Comparison of ENCODE assay signal across 12 cellular contexts in genomic region chr6:134537146-134537555, GRCh38.
DNase-seq lines count a peak whose midpoint lies in the region; ATAC-seq and TF ChIP-seq lines count a peak whose summit lies in the region.
"Had no signal": no experiment of that assay in that cellular context is flagged by ENCODE, and none has a peak within 500 bp of the region (broad histone marks: within the 10 kb centered on the region; RNA-seq: fewer than 3 reads in every experiment).

No MANE protein-coding gene starts in this region.

- no peaks in the 10 kb centered on the region for H3K36me3 Mint-ChIP-seq in T-helper 17 cell (ENCODE audit: low read depth)
- H3K36me3 Mint-ChIP-seq: memory B cell had no signal

- H3K36me3 ChIP-seq in SJSA1 = no peaks in the 10 kb centered on the region
- no peaks in the 10 kb centered on the region for H3K36me3 ChIP-seq in fibroblast of lung (ENCODE audit: control insufficient read depth, insufficient read depth, low read length)
- no peaks in the 10 kb centered on the region for H3K36me3 ChIP-seq in ovary

- TF ChIP-seq POLR2A in ovary (IDR thresholded peaks at IDR 0.05) = no peak

- intact Hi-C loops in ovary (cut with DNase I) = no loop called here

- 89 to 96% (median 95%) methylated on average over 2 of the region's 2 CpGs for WGBS in ovary, 3 donors

- H3K9ac ChIP-seq in fibroblast of lung (ENCODE audit: insufficient read depth, low read length) = no peak overlapping the region

- no peak overlapping the region for H2AFZ ChIP-seq in fibroblast of lung (ENCODE audit: low read length)

- no peaks in the 10 kb centered on the region for H3K79me2 ChIP-seq in fibroblast of lung (ENCODE audit: control insufficient read depth, insufficient read depth, low read length)

- no peaks in the 10 kb centered on the region for H4K20me1 ChIP-seq in fibroblast of lung (ENCODE audit: control insufficient read depth, extremely low read depth, insufficient read depth, low read length)

- DNase-seq in HCEC 1CT (peak; percentile 95), SJSA1 (ENCODE audit: low read depth in 1 of 2, low spot score in 2 of 2) (peak; percentile 77 to 82), fibroblast of lung (ENCODE audit: low read depth in 2 of 2) (peak; percentile 73 to 95), stromal cell of bone marrow (ENCODE audit: low read depth) (peak; percentile 80), T-helper 17 cell (no peak), ovary (no peak)
- DNase-seq: activated CD4-positive, alpha-beta T cell treated with anti-CD3 and anti-CD28 coated beads, Interleukin-2, amount 10 ng/mL, durations not matched to agents 24 days and 14 days; NCI-H2029 treated with DMSO at 0.1 percent for 48 hours; Right ventricle myocardium superior had no signal

- H3K27ac Mint-ChIP-seq in T-helper 17 cell = no peak overlapping the region
- H3K27ac Mint-ChIP-seq: activated CD4-positive, alpha-beta T cell treated with anti-CD3 and anti-CD28 coated beads, Interleukin-2, amount 10 ng/mL, durations not matched to agents 24 days and 14 days; activated naive CD8-positive, alpha-beta T cell; memory B cell had no signal

- no peak overlapping the region for H3K4me3 ChIP-seq in SJSA1
- no peak overlapping the region for H3K4me3 ChIP-seq in fibroblast of lung (replicated peaks in 1 of 4; ENCODE audit: control extremely low read depth in 1 of 4, insufficient read depth in 1 of 4, low read depth in 3 of 4, low read length in 4 of 4)
- H3K4me3 ChIP-seq in ovary = no peak overlapping the region

- TF ChIP-seq CTCF in fibroblast of lung (conservative IDR thresholded peaks at IDR 0.05 in 1 of 2, IDR thresholded peaks at IDR 0.05 in 1 of 2; ENCODE audit: low read depth in 1 of 2, low read length in 2 of 2) (no peak), ovary (IDR thresholded peaks at IDR 0.05) (no peak)

- no peak overlapping the region for H3K4me2 ChIP-seq in fibroblast of lung (ENCODE audit: extremely low read depth, insufficient read depth, low read length)

- H3K27ac ChIP-seq in SJSA1 (peak overlapping the region; percentile 46), fibroblast of lung (ENCODE audit: insufficient read depth, low read length) (no peak overlapping the region), ovary (no peak overlapping the region)

- H3K27me3 ChIP-seq in SJSA1 (replicated peaks) = no peaks in the 10 kb centered on the region
- H3K27me3 ChIP-seq in fibroblast of lung (ENCODE audit: control insufficient read depth, insufficient read depth, low read length) = no peaks in the 10 kb centered on the region
- H3K27me3 ChIP-seq in ovary = no peaks in the 10 kb centered on the region

- H3K4me1 ChIP-seq in SJSA1 (replicated peaks) (peaks cover 30% of the 10 kb centered on the region), fibroblast of lung (ENCODE audit: control insufficient read depth, extremely low read depth, insufficient read depth, low read length) (no peaks in the 10 kb centered on the region), ovary (ENCODE audit: insufficient read depth) (peaks cover 2% of the 10 kb centered on the region)

- ATAC-seq in HG03159 (IDR thresholded peaks at IDR 0.05; ENCODE audit: unreplicated experiment) (no peak), T-helper 17 cell (no peak)

- H3K9me3 ChIP-seq in SJSA1 (replicated peaks) = no peaks in the 10 kb centered on the region
- H3K9me3 ChIP-seq in fibroblast of lung (ENCODE audit: control insufficient read depth, insufficient read depth, low read depth, low read length) = no peaks in the 10 kb centered on the region
- H3K9me3 ChIP-seq in T-helper 17 cell (ENCODE audit: control insufficient read depth, low read length, poor library complexity, severe bottlenecking) = no peaks in the 10 kb centered on the region
- H3K9me3 ChIP-seq in ovary = no peaks in the 10 kb centered on the region

- no peaks in the 10 kb centered on the region for H3K27me3 Mint-ChIP-seq in T-helper 17 cell
- H3K27me3 Mint-ChIP-seq: activated naive CD8-positive, alpha-beta T cell; memory B cell had no signal

- peaks cover 17% of the 10 kb centered on the region for H3K4me1 Mint-ChIP-seq in T-helper 17 cell
- H3K4me1 Mint-ChIP-seq: memory B cell had no signal

- TF ChIP-seq EP300 in ovary (IDR thresholded peaks at IDR 0.05) = no peak

- H3K4me3 Mint-ChIP-seq in T-helper 17 cell = no peak overlapping the region
- H3K4me3 Mint-ChIP-seq: activated CD4-positive, alpha-beta T cell treated with anti-CD3 and anti-CD28 coated beads, Interleukin-2, amount 10 ng/mL, durations not matched to agents 24 days and 14 days; activated naive CD8-positive, alpha-beta T cell; memory B cell had no signal

Comparison
In these comparisons a context has a peak if more than half of its experiments do, and no peak if none do; other contexts are left out.
1. DNase-seq: peak in HCEC 1CT (single experiment), SJSA1 (2 of 2), fibroblast of lung (2 of 2) and stromal cell of bone marrow (single experiment); none in T-helper 17 cell (0 of 3) and ovary (0 of 5).